ENCODE assay signal across 18 cellular contexts in the genomic region with DNA sequence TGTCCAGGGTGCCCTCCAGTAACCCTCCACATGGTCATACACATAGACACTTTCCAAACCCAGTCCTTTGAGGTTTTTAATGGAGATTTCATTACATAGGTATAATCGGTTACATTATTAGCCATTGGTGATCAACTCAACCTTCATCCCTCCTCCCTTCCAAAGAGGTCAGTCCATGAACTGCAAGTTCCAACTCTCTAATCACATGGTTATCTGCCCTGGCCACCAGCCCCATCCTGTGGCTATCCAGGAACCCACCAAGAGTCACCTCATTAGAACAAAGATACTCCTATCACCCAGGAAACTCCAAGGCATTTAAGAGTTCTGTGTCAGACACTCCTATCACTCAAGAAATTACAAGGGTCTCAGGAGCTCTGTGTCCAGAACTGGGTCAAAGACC. TPM values are rescaled to one million over a fixed set of nuclear protein-coding genes. Genes with fewer than 3 reads are reported as not detected.
DNase-seq lines count a peak whose midpoint lies in the region; TF ChIP-seq lines count a peak whose summit lies in the region.
"Had no signal": no experiment of that assay in that cellular context is flagged by ENCODE, and none has a peak within 500 bp of the region (broad histone marks: within the 10 kb centered on the region; RNA-seq: fewer than 3 reads in every experiment).

No MANE protein-coding gene starts in this region.

- no peak overlapping the region for H3K4me3 ChIP-seq in epithelial cell of esophagus (ENCODE audit: low read length)
- H3K4me3 ChIP-seq: body of pancreas, right atrium auricular region, vagina had no signal

- DNase-seq in A172 (ENCODE audit: low spot score) (peak; percentile 71), HT-29 (ENCODE audit: low spot score) (peak; percentile 19), epithelial cell of esophagus (ENCODE audit: low read depth) (peak; percentile 12), T-helper 1 cell (no peak), SKM-1 (lab: John Stamatoyannopoulos, UW; ENCODE audit: unreplicated experiment) (no peak)
- DNase-seq in activated effector memory CD4-positive, alpha-beta T cell treated with anti-CD3 and anti-CD28 coated beads, Interleukin-2, amount 50 U/mL, for 16 hours: no peak
- DNase-seq: activated naive CD4-positive, alpha-beta T cell; body of pancreas; DMS79; effector memory CD8-positive, alpha-beta T cell; naive thymus-derived CD4-positive, alpha-beta T cell; NCI-H2029; NCI-H748 treated with DMSO at 0.1 percent for 48 hours; Right ventricle myocardium superior; stimulated activated CD4-positive, alpha-beta T cell treated with anti-CD3 and anti-CD28 coated beads, Interleukin-4, amount 100 ng/mL, for 4 hours; stimulated activated naive B cell treated with anti-CD40 and anti-IgM and Interleukin-4, amounts not matched to agents 10 μg/mL and 1 μg/mL and 100 μg/mL, for 72 hours had no signal

- no peak for TF ChIP-seq CTCF in epithelial cell of esophagus (IDR thresholded peaks at IDR 0.05; ENCODE audit: insufficient read depth, low read depth, low read length, missing control alignments)

RNA-seq across cellular contexts. Expression of a gene that starts 12.2 kb away (rescaled TPM):
- total RNA-seq in A172 (2014; rRNA removed; shearing (Covaris generic)): not detected in 2 replicates
- not detected in 2 replicates for total RNA-seq in HT-29 (2014; rRNA removed; shearing (Covaris generic))
- total RNA-seq: body of pancreas, right atrium auricular region, vagina had no signal

RNA-seq across cellular contexts. Expression of a gene that starts 26.8 kb away (rescaled TPM):
- total RNA-seq in A172 (2014; rRNA removed; shearing (Covaris generic)): 0.22 and 0.60 TPM in 2 replicates
- total RNA-seq in HT-29 (2014; rRNA removed; shearing (Covaris generic)): not detected in 2 replicates
- total RNA-seq: body of pancreas, vagina had no signal

RNA-seq across cellular contexts. Expression of a gene that starts 41.6 kb away (rescaled TPM):
- 194 and 307 TPM in 2 replicates for total RNA-seq in A172 (2014; rRNA removed; shearing (Covaris generic))
- total RNA-seq in HT-29 (2014; rRNA removed; shearing (Covaris generic)): 31.6 and 38.7 TPM in 2 replicates

RNA-seq across cellular contexts. Expression of a gene that starts 48.1 kb away (rescaled TPM):
- total RNA-seq in A172 (2014; rRNA removed; shearing (Covaris generic)): 0.22 and 0.84 TPM in 2 replicates
- total RNA-seq in HT-29 (2014; rRNA removed; shearing (Covaris generic)): not detected in 2 replicates
- total RNA-seq: naive thymus-derived CD4-positive, alpha-beta T cell had no signal

Comparison
In these comparisons a context has a peak if more than half of its experiments do, and no peak if none do; other contexts are left out.
1. DNase-seq: peak in A172 (single experiment), HT-29 (single experiment) and epithelial cell of esophagus (single experiment); none in activated effector memory CD4-positive, alpha-beta T cell treated with anti-CD3 and anti-CD28 coated beads, Interleukin-2, amount 50 U/mL, for 16 hours (single experiment), T-helper 1 cell (0 of 5) and SKM-1 (single experiment).